1 cellular context compared by ENCODE assay signal in the genomic region with DNA sequence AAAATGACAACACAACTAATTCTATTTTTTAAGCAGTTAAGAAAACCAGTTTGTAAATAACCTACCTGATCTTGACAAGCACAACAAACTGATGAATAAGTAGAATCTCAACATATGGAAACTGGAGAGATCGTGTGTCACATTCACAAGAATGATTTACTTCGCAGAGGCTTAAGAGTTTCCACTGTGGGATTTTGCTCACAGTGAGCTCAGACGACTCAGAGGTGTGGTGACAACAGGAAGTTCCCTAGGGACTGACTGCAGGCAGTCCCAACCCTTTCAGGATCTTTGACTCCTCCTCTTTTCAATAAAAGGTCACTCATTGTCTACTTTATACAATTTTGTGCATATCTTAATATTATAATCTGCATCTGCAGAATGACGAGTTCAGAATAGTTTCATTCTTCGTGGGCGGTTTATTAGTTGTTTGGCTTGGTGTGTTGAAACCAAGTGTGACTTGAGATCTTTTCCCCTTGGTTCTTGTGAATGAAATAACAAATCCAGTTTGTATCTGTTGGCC.
TF ChIP-seq lines count a peak whose summit lies in the region.

Gene LIPH (minus strand): TSS at position 231 of the 520 bp plus-strand sequence. CDS start 117 bp downstream, at position 114.

TF ChIP-seq in GM12878, 131 proteins besides CTCF, POLR2A, EP300 and RAD21 (continued from another document and continues in another):
- no peak for TF ChIP-seq SMC3 (IDR thresholded peaks at IDR 0.05; ENCODE audit: borderline replicate concordance, low read length)
- no peak for TF ChIP-seq ZNF207 (IDR thresholded peaks at IDR 0.05; ENCODE audit: borderline replicate concordance)
- no peak for TF ChIP-seq RAD51 (IDR thresholded peaks at IDR 0.05)
- TF ChIP-seq, protein P1, sequence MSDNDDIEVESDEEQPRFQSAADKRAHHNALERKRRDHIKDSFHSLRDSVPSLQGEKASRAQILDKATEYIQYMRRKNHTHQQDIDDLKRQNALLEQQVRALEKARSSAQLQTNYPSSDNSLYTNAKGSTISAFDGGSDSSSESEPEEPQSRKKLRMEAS (IDR thresholded peaks at IDR 0.05; ENCODE audit: low read depth, low read length) = no peak
- TF ChIP-seq MYC (IDR thresholded peaks at IDR 0.05; ENCODE audit: insufficient read depth, insufficient read length, insufficient replicate concordance, low read length, severe bottlenecking) = no peak
- no peak for TF ChIP-seq GABPA (IDR thresholded peaks at IDR 0.05; ENCODE audit: low read depth)
- TF ChIP-seq RUNX3 (IDR thresholded peaks at IDR 0.05; ENCODE audit: low read length) = peak; percentile 60; the same call in 1 of the 2 replicates
- TF ChIP-seq JUNB (IDR thresholded peaks at IDR 0.05) = no peak
- TF ChIP-seq POLR2AphosphoS2 (IDR thresholded peaks at IDR 0.05; ENCODE audit: low read depth, low read length) = no peak
- TF ChIP-seq MXI1 (IDR thresholded peaks at IDR 0.05; ENCODE audit: low read depth, low read length) = 0 out of 2 replicates have a peak, but pooled peaks have one; percentile 35
- TF ChIP-seq YBX1 (IDR thresholded peaks at IDR 0.05) = no peak
- no peak for TF ChIP-seq YY1 (IDR thresholded peaks at IDR 0.05; ENCODE audit: low read depth, low read length)
- no peak for TF ChIP-seq TCF3 (IDR thresholded peaks at IDR 0.05; ENCODE audit: borderline replicate concordance, insufficient read depth, low read depth, low read length)
- no peak for TF ChIP-seq ZNF274 (IDR thresholded peaks at IDR 0.05; ENCODE audit: insufficient read depth, insufficient read length)
- no peak for TF ChIP-seq RBBP5 (conservative IDR thresholded peaks at IDR 0.05)
- TF ChIP-seq SIN3A (IDR thresholded peaks at IDR 0.05; ENCODE audit: low read depth, low read length) = no peak
- TF ChIP-seq TAF1 (IDR thresholded peaks at IDR 0.05; ENCODE audit: borderline replicate concordance, low read depth, low read length) = 0 out of 2 replicates have a peak, but pooled peaks have one; percentile 28
- TF ChIP-seq IKZF2 (IDR thresholded peaks at IDR 0.05) = peak; percentile 75 to 82
- no peak for TF ChIP-seq ATF3 (IDR thresholded peaks at IDR 0.05; ENCODE audit: borderline replicate concordance, extremely low read depth, low read depth, low read length)
- TF ChIP-seq ATF7 (IDR thresholded peaks at IDR 0.05; ENCODE audit: low read depth) = peak; percentile 75
- TF ChIP-seq ZZZ3 (IDR thresholded peaks at IDR 0.05; ENCODE audit: control insufficient read depth, insufficient read length, low read depth) = no peak
- 0 out of 2 replicates have a peak, but pooled peaks have one; percentile 42 for TF ChIP-seq GATAD2B (conservative IDR thresholded peaks at IDR 0.05; ENCODE audit: low read depth)
- no peak for TF ChIP-seq NFYA (IDR thresholded peaks at IDR 0.05; ENCODE audit: borderline replicate concordance, low read depth, low read length)
- no peak for TF ChIP-seq FOXM1 (IDR thresholded peaks at IDR 0.05; ENCODE audit: low read depth, low read length)
- no peak for TF ChIP-seq KAT2A (conservative IDR thresholded peaks at IDR 0.05; ENCODE audit: control insufficient read depth, low read depth, low read length)
- no peak for TF ChIP-seq MLLT1 (IDR thresholded peaks at IDR 0.05)
- TF ChIP-seq TCF12 (IDR thresholded peaks at IDR 0.05; ENCODE audit: low read depth, low read length) = 0 out of 2 replicates have a peak, but pooled peaks have one; percentile 32
- peak; percentile 51; the same call in 1 of the 2 replicates for TF ChIP-seq PKNOX1 (IDR thresholded peaks at IDR 0.05)
- TF ChIP-seq DPF2 (IDR thresholded peaks at IDR 0.05) = 0 out of 2 replicates have a peak, but pooled peaks have one; percentile 51
- TF ChIP-seq CHD4 (IDR thresholded peaks at IDR 0.05) = no peak
- no peak for TF ChIP-seq CHD2 (IDR thresholded peaks at IDR 0.05; ENCODE audit: borderline replicate concordance, low read depth, low read length)
- no peak for TF ChIP-seq E2F4 (IDR thresholded peaks at IDR 0.05; ENCODE audit: low read depth, low read length)
- TF ChIP-seq LARP7 (IDR thresholded peaks at IDR 0.05) = no peak
- no peak for TF ChIP-seq STAT3 (IDR thresholded peaks at IDR 0.05; ENCODE audit: low read depth, low read length)
- TF ChIP-seq POLR2AphosphoS5 (IDR thresholded peaks at IDR 0.05; ENCODE audit: low read length) = peak; percentile 63
- peak; percentile 41 to 48; a peak in 2 of 4 replicates for TF ChIP-seq BHLHE40 (IDR thresholded peaks at IDR 0.05; ENCODE audit: borderline replicate concordance in 1 of 2, low read depth in 2 of 2, low read length in 1 of 2)
- peak; percentile 85; the same call in 1 of the 2 replicates for TF ChIP-seq RELB (IDR thresholded peaks at IDR 0.05; ENCODE audit: low read depth)
- TF ChIP-seq ETV6 (conservative IDR thresholded peaks at IDR 0.05 in 1 of 2, IDR thresholded peaks at IDR 0.05 in 1 of 2; ENCODE audit: borderline replicate concordance in 1 of 2, low read depth in 1 of 2) = no peak
- no peak for TF ChIP-seq NR2C2 (IDR thresholded peaks at IDR 0.05; ENCODE audit: borderline replicate concordance, control insufficient read depth, insufficient read length, low read depth)
- TF ChIP-seq SIX5 (IDR thresholded peaks at IDR 0.05; ENCODE audit: low read depth, low read length, severe bottlenecking) = no peak
- no peak for TF ChIP-seq RCOR1 (conservative IDR thresholded peaks at IDR 0.05; ENCODE audit: low read depth, low read length)
- 0 out of 2 replicates have a peak, but pooled peaks have one; percentile 50 for TF ChIP-seq NBN (IDR thresholded peaks at IDR 0.05)
- no peak for TF ChIP-seq HDGF (IDR thresholded peaks at IDR 0.05)
- 0 out of 2 replicates have a peak, but pooled peaks have one; percentile 38 for TF ChIP-seq MTA2 (IDR thresholded peaks at IDR 0.05; ENCODE audit: low read depth)
- no peak for TF ChIP-seq MEF2A (IDR thresholded peaks at IDR 0.05; ENCODE audit: insufficient read depth, low read depth, low read length)
- TF ChIP-seq CBX5 (IDR thresholded peaks at IDR 0.05; ENCODE audit: low read depth) = no peak
- TF ChIP-seq, protein P2, sequence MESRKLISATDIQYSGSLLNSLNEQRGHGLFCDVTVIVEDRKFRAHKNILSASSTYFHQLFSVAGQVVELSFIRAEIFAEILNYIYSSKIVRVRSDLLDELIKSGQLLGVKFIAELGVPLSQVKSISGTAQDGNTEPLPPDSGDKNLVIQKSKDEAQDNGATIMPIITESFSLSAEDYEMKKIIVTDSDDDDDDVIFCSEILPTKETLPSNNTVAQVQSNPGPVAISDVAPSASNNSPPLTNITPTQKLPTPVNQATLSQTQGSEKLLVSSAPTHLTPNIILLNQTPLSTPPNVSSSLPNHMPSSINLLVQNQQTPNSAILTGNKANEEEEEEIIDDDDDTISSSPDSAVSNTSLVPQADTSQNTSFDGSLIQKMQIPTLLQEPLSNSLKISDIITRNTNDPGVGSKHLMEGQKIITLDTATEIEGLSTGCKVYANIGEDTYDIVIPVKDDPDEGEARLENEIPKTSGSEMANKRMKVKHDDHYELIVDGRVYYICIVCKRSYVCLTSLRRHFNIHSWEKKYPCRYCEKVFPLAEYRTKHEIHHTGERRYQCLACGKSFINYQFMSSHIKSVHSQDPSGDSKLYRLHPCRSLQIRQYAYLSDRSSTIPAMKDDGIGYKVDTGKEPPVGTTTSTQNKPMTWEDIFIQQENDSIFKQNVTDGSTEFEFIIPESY (IDR thresholded peaks at IDR 0.05) = no peak
- TF ChIP-seq, protein P3, sequence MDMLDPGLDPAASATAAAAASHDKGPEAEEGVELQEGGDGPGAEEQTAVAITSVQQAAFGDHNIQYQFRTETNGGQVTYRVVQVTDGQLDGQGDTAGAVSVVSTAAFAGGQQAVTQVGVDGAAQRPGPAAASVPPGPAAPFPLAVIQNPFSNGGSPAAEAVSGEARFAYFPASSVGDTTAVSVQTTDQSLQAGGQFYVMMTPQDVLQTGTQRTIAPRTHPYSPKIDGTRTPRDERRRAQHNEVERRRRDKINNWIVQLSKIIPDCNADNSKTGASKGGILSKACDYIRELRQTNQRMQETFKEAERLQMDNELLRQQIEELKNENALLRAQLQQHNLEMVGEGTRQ (IDR thresholded peaks at IDR 0.05; ENCODE audit: borderline replicate concordance, low read depth, low read length) = no peak
- TF ChIP-seq FOXK2 (IDR thresholded peaks at IDR 0.05) = no peak
- 0 out of 2 replicates have a peak, but pooled peaks have one; percentile 26 for TF ChIP-seq NFIC (IDR thresholded peaks at IDR 0.05; ENCODE audit: low read depth, low read length)
- TF ChIP-seq WRNIP1 (IDR thresholded peaks at IDR 0.05; ENCODE audit: borderline replicate concordance, low read depth, low read length) = no peak
- no peak for TF ChIP-seq ZSCAN29 (IDR thresholded peaks at IDR 0.05)
- no peak for TF ChIP-seq SMAD5 (IDR thresholded peaks at IDR 0.05; ENCODE audit: low read depth)
- TF ChIP-seq, protein P4, sequence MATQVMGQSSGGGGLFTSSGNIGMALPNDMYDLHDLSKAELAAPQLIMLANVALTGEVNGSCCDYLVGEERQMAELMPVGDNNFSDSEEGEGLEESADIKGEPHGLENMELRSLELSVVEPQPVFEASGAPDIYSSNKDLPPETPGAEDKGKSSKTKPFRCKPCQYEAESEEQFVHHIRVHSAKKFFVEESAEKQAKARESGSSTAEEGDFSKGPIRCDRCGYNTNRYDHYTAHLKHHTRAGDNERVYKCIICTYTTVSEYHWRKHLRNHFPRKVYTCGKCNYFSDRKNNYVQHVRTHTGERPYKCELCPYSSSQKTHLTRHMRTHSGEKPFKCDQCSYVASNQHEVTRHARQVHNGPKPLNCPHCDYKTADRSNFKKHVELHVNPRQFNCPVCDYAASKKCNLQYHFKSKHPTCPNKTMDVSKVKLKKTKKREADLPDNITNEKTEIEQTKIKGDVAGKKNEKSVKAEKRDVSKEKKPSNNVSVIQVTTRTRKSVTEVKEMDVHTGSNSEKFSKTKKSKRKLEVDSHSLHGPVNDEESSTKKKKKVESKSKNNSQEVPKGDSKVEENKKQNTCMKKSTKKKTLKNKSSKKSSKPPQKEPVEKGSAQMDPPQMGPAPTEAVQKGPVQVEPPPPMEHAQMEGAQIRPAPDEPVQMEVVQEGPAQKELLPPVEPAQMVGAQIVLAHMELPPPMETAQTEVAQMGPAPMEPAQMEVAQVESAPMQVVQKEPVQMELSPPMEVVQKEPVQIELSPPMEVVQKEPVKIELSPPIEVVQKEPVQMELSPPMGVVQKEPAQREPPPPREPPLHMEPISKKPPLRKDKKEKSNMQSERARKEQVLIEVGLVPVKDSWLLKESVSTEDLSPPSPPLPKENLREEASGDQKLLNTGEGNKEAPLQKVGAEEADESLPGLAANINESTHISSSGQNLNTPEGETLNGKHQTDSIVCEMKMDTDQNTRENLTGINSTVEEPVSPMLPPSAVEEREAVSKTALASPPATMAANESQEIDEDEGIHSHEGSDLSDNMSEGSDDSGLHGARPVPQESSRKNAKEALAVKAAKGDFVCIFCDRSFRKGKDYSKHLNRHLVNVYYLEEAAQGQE (IDR thresholded peaks at IDR 0.05; ENCODE audit: low read depth, low read length) = no peak
- no peak for TF ChIP-seq NR2C1 (IDR thresholded peaks at IDR 0.05)
- TF ChIP-seq PAX5 (IDR thresholded peaks at IDR 0.05; ENCODE audit: borderline replicate concordance, low read depth, low read length) = 0 out of 2 replicates have a peak, but pooled peaks have one; percentile 27
- no peak for TF ChIP-seq HDAC6 (IDR thresholded peaks at IDR 0.05; ENCODE audit: unreplicated experiment)
- TF ChIP-seq ZNF24 (IDR thresholded peaks at IDR 0.05) = no peak
- no peak for TF ChIP-seq RB1 (IDR thresholded peaks at IDR 0.05; ENCODE audit: borderline replicate concordance)
